In genomic region chr5:1660037-1660400, GRCh38 we compare ENCODE assay signal across 18 cellular contexts.
"Had no signal": no experiment of that assay in that cellular context is flagged by ENCODE, and none has a peak within 500 bp of the region (broad histone marks: within the 10 kb centered on the region; RNA-seq: fewer than 3 reads in every experiment).

No MANE protein-coding gene starts in this region.

- ATAC-seq: activated naive CD4-positive, alpha-beta T cell treated with anti-CD3 and anti-CD28 coated beads, Interleukin-2, amount 50 U/mL, for 72 hours; left lobe of liver; mucosa of descending colon; psoas muscle had no signal

- DNase-seq: activated B cell treated with CpG ODN at 0.5 μM for 24 hours, activated gamma-delta T cell treated with Interleukin-2 at 50 U/mL for 16 hours, activated T-cell treated with anti-CD3 and anti-CD28 coated beads for 4 hours, dermis blood vessel endothelial cell, foreskin fibroblast, hypothalamus, mucosa of descending colon, naive B cell, ovary, SW 1271, transverse colon had no signal

- H3K27ac ChIP-seq: adrenal gland, epithelial cell of prostate, ovary, psoas muscle, skin epidermis, suprapubic skin, transverse colon had no signal

- H3K36me3 ChIP-seq: adrenal gland, ovary, suprapubic skin, transverse colon had no signal

- H3K27me3 ChIP-seq: ovary had no signal

- H3K4me1 ChIP-seq: adrenal gland, psoas muscle, suprapubic skin, transverse colon had no signal

- H3K9me3 ChIP-seq: adrenal gland, mucosa of descending colon, ovary, psoas muscle, suprapubic skin, transverse colon had no signal

- H3K4me3 ChIP-seq: adrenal gland, mucosa of descending colon, ovary, psoas muscle, skin epidermis, suprapubic skin, transverse colon had no signal
